In genomic region chr2:68749345-68749744, GRCh38 we compare ENCODE assay signal across 1 cellular context.
TF ChIP-seq lines count a peak whose summit lies in the region.

No MANE protein-coding gene starts in this region.

TF ChIP-seq in SK-N-SH treated with all-trans-retinoic acid at 6 μM for 48 hours, 23 proteins besides CTCF, POLR2A, EP300 and RAD21 (continued from another document):
- no peak for TF ChIP-seq ISL1 (CRISPR knock-in tag; IDR thresholded peaks at IDR 0.05)
- TF ChIP-seq SNAI2 (CRISPR knock-in tag; IDR thresholded peaks at IDR 0.05) = no peak
- TF ChIP-seq CSDC2 (CRISPR knock-in tag; IDR thresholded peaks at IDR 0.05) = no peak
- no peak for TF ChIP-seq BACH2 (CRISPR knock-in tag; IDR thresholded peaks at IDR 0.05; ENCODE audit: borderline replicate concordance)
- no peak for TF ChIP-seq RARB (CRISPR knock-in tag; IDR thresholded peaks at IDR 0.05)
- TF ChIP-seq POU6F1 (CRISPR knock-in tag; IDR thresholded peaks at IDR 0.05; ENCODE audit: borderline replicate concordance, low read depth) = no peak
- TF ChIP-seq ZFP30 (CRISPR knock-in tag; IDR thresholded peaks at IDR 0.05) = no peak
- TF ChIP-seq CSRNP3 (CRISPR knock-in tag; IDR thresholded peaks at IDR 0.05) = no peak
- TF ChIP-seq ZFP3 (CRISPR knock-in tag; IDR thresholded peaks at IDR 0.05) = no peak
- TF ChIP-seq ZNF8 (CRISPR knock-in tag; IDR thresholded peaks at IDR 0.05) = no peak
- no peak for TF ChIP-seq ZC3H10 (CRISPR knock-in tag; IDR thresholded peaks at IDR 0.05)
